In genomic region chr20:23668477-23668951, GRCh38 we compare ENCODE assay signal across 8 cellular contexts. TPM values are rescaled to one million over a fixed set of nuclear protein-coding genes. Genes with fewer than 3 reads are reported as not detected.
DNase-seq lines count a peak whose midpoint lies in the region; ATAC-seq and TF ChIP-seq lines count a peak whose summit lies in the region.

No MANE protein-coding gene starts in this region.

- no peaks in the 10 kb centered on the region for H3K36me3 ChIP-seq in neutrophil

- H3K4me1 ChIP-seq in neutrophil (ENCODE audit: control insufficient read depth in 1 of 2, insufficient read depth in 1 of 2, low read depth in 1 of 2, low read length in 1 of 2): no peaks in the 10 kb centered on the region

- H3K4me1 Mint-ChIP-seq in activated CD4-positive, alpha-beta memory T cell treated with anti-CD3 and anti-CD28 coated beads, Interleukin-2, amount 10 ng/mL, durations not matched to agents 7 days and 5 days: no peaks in the 10 kb centered on the region

- no peak overlapping the region for H3K4me3 ChIP-seq in AG09309 (ENCODE audit: control insufficient read depth, low read depth, low read length)
- no peak overlapping the region for H3K4me3 ChIP-seq in fibroblast of villous mesenchyme (ENCODE audit: low read depth, low read length)
- H3K4me3 ChIP-seq in neutrophil (ENCODE audit: low read depth in 1 of 2, low read length in 1 of 2): no peak overlapping the region

- no peaks in the 10 kb centered on the region for H3K27me3 ChIP-seq in neutrophil

- H3K9me3 ChIP-seq in neutrophil: no peaks in the 10 kb centered on the region

- POLR2A ChIA-PET in activated CD4-positive, alpha-beta memory T cell treated with anti-CD3 and anti-CD28 coated beads, Interleukin-2, amount 10 ng/mL, durations not matched to agents 7 days and 5 days (lab: Charles Lee): no interaction called here

- H3K27ac Mint-ChIP-seq in activated CD4-positive, alpha-beta memory T cell treated with anti-CD3 and anti-CD28 coated beads, Interleukin-2, amount 10 ng/mL, durations not matched to agents 7 days and 5 days: no peak overlapping the region

- H3K27me3 Mint-ChIP-seq in activated CD4-positive, alpha-beta memory T cell treated with anti-CD3 and anti-CD28 coated beads, Interleukin-2, amount 10 ng/mL, durations not matched to agents 7 days and 5 days: peaks cover 4% of the 10 kb centered on the region

- peak; percentile 89 for TF ChIP-seq CTCF in AG09309 (IDR thresholded peaks at IDR 0.05; ENCODE audit: control insufficient read depth, insufficient read depth, low read depth, low read length, missing control alignments)
- peak; percentile 86 for TF ChIP-seq CTCF in GM12873 (IDR thresholded peaks at IDR 0.05; ENCODE audit: insufficient read depth, low read depth, low read length, missing control alignments)
- TF ChIP-seq CTCF in fibroblast of villous mesenchyme (IDR thresholded peaks at IDR 0.05; ENCODE audit: insufficient read depth, low read depth, low read length): peak; percentile 92
- TF ChIP-seq CTCF in neutrophil (IDR thresholded peaks at IDR 0.05): peak; percentile 87

- H3K4me3 Mint-ChIP-seq in activated CD4-positive, alpha-beta memory T cell treated with anti-CD3 and anti-CD28 coated beads, Interleukin-2, amount 10 ng/mL, durations not matched to agents 7 days and 5 days: no peak overlapping the region

- no peaks in the 10 kb centered on the region for H3K36me3 Mint-ChIP-seq in activated CD4-positive, alpha-beta memory T cell treated with anti-CD3 and anti-CD28 coated beads, Interleukin-2, amount 10 ng/mL, durations not matched to agents 7 days and 5 days (ENCODE audit: low read depth)

- H3K27ac ChIP-seq in neutrophil: no peak overlapping the region

- no peaks in the 10 kb centered on the region for H3K9me3 Mint-ChIP-seq in activated CD4-positive, alpha-beta memory T cell treated with anti-CD3 and anti-CD28 coated beads, Interleukin-2, amount 10 ng/mL, durations not matched to agents 7 days and 5 days

- DNase-seq in AG09309 (ENCODE audit: low read depth) (no peak), NCI-H2196 treated with DMSO at 0.1 percent for 48 hours (lab: John Stamatoyannopoulos, UW; ENCODE audit: unreplicated experiment) (peak; percentile 25), fibroblast of villous mesenchyme (ENCODE audit: low read depth) (peak; percentile 66), cortex of kidney (lab: John Stamatoyannopoulos, UW) (no peak)
- peak; percentile 42 for DNase-seq in activated CD4-positive, alpha-beta memory T cell treated with anti-CD3 and anti-CD28 coated beads, Interleukin-2, amount 10 ng/mL, durations not matched to agents 7 days and 5 days

- CTCF ChIA-PET in activated CD4-positive, alpha-beta memory T cell treated with anti-CD3 and anti-CD28 coated beads, Interleukin-2, amount 10 ng/mL, durations not matched to agents 7 days and 5 days (lab: Charles Lee): interaction anchor here (1.5 kb wide), 1 partner anchor 20 kb away, joined by 3 read pairs; no protein-coding TSS in a partner anchor

- peak; percentile 82 for ATAC-seq in HG02938 (IDR thresholded peaks at IDR 0.05; ENCODE audit: unreplicated experiment)

RNA-seq across cellular contexts. Expression of gene CST4, which starts 20.3 kb away (rescaled TPM):
- total RNA-seq in activated CD4-positive, alpha-beta memory T cell treated with anti-CD3 and anti-CD28 coated beads, Interleukin-2, amount 10 ng/mL, durations not matched to agents 7 days and 5 days: not detected
- total RNA-seq in fibroblast of villous mesenchyme: 0.32 TPM in 1 of 2 replicates, not detected in the other

RNA-seq across cellular contexts. Expression of gene CST3, which starts 30.8 kb away (rescaled TPM):
- under 1 TPM; 0.55 to 0.76 TPM for total RNA-seq in activated CD4-positive, alpha-beta memory T cell treated with anti-CD3 and anti-CD28 coated beads, Interleukin-2, amount 10 ng/mL, durations not matched to agents 7 days and 5 days
- 55.3 and 123 TPM in 2 replicates for total RNA-seq in fibroblast of villous mesenchyme

Comparison
In these comparisons a context has a peak if more than half of its experiments do, and no peak if none do; other contexts are left out.
1. DNase-seq: peak in NCI-H2196 treated with DMSO at 0.1 percent for 48 hours (single experiment), activated CD4-positive, alpha-beta memory T cell treated with anti-CD3 and anti-CD28 coated beads, Interleukin-2, amount 10 ng/mL, durations not matched to agents 7 days and 5 days (single experiment) and fibroblast of villous mesenchyme (single experiment); none in AG09309 (single experiment) and cortex of kidney (single experiment).
2. RNA of gene CST3, which starts 30.8 kb away (total RNA-seq): 55.3 to 123 TPM in fibroblast of villous mesenchyme; 0.55 to 0.76 TPM in activated CD4-positive, alpha-beta memory T cell treated with anti-CD3 and anti-CD28 coated beads, Interleukin-2, amount 10 ng/mL, durations not matched to agents 7 days and 5 days; every median in the first group is over 10 times any median in the second.
3. Peak in every context shown above with its lines, with median percentiles within 50 percentile points of each other: CTCF ChIP-seq.